In the genomic region with DNA sequence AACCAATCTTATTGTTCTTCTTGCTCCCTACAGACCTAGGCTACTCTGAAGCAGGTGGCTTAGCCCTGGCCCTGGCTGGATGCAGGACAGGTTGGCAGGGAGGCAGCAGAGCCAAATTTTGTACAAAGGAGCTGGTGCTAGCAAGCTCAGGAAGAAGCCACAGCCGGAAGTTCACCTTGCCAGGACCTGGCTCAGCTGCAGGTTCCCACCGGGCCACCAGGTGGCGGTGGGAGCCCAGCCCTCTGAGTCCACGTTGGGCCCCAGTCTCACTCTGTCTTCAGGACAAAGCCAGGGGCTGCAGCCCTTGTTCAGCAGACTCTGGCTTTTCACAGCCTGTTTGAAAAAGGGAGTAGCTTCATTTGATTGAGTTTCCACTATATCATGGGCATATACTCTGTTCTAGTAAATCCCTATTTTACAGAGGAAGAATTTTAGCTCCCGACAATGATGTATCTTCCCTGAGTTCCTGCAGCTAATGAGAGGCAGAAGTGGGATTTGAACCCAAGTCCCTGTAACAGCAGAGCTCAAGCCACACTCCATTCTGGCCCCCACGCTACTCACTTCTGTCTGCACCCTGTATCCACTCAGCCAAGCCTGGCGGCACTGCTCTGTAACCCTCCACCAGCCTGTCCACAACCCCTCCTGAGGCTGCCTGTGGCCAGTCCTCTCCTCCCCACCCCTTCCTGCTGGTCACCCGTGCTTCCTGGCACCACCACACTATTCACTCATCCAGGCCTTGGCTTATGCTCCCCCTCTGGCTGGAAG, we compare ENCODE assay signal across 1 cellular context.
TF ChIP-seq lines count a peak whose summit lies in the region.

No MANE protein-coding gene starts in this region.

TF ChIP-seq in GM12878, 131 proteins besides CTCF, POLR2A, EP300 and RAD21 (continued from another document and continues in another):
- TF ChIP-seq, protein P1, sequence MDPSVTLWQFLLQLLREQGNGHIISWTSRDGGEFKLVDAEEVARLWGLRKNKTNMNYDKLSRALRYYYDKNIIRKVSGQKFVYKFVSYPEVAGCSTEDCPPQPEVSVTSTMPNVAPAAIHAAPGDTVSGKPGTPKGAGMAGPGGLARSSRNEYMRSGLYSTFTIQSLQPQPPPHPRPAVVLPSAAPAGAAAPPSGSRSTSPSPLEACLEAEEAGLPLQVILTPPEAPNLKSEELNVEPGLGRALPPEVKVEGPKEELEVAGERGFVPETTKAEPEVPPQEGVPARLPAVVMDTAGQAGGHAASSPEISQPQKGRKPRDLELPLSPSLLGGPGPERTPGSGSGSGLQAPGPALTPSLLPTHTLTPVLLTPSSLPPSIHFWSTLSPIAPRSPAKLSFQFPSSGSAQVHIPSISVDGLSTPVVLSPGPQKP (IDR thresholded peaks at IDR 0.05; ENCODE audit: low read depth, low read length) = peak; percentile 75
- TF ChIP-seq NR2C1 (IDR thresholded peaks at IDR 0.05) (no peak), RELA (IDR thresholded peaks at IDR 0.05; ENCODE audit: borderline replicate concordance, partially characterized antibody) (no peak), FOXK2 (IDR thresholded peaks at IDR 0.05) (no peak), PML (IDR thresholded peaks at IDR 0.05; ENCODE audit: low read length) (no peak), MTA3 (IDR thresholded peaks at IDR 0.05; ENCODE audit: borderline replicate concordance, low read length) (no peak), IKZF1 (conservative IDR thresholded peaks at IDR 0.05) (no peak), ESRRA (IDR thresholded peaks at IDR 0.05; ENCODE audit: low read length) (no peak), PAX8 (IDR thresholded peaks at IDR 0.05) (no peak), SREBF1 (IDR thresholded peaks at IDR 0.05; ENCODE audit: low read length) (no peak), ATF7 (IDR thresholded peaks at IDR 0.05; ENCODE audit: low read depth) (no peak), RUNX3 (IDR thresholded peaks at IDR 0.05; ENCODE audit: low read length) (no peak), NBN (IDR thresholded peaks at IDR 0.05) (no peak), SIN3A (IDR thresholded peaks at IDR 0.05; ENCODE audit: low read depth, low read length) (no peak), MXI1 (IDR thresholded peaks at IDR 0.05; ENCODE audit: low read depth, low read length) (no peak), HDAC2 (IDR thresholded peaks at IDR 0.05) (no peak), BACH1 (IDR thresholded peaks at IDR 0.05; ENCODE audit: borderline replicate concordance) (no peak), RBBP5 (conservative IDR thresholded peaks at IDR 0.05) (no peak), HCFC1 (IDR thresholded peaks at IDR 0.05; ENCODE audit: low read length) (no peak), SUPT20H (IDR thresholded peaks at IDR 0.05; ENCODE audit: borderline replicate concordance, control insufficient read depth, low read depth, low read length) (no peak), CBX5 (IDR thresholded peaks at IDR 0.05; ENCODE audit: low read depth) (no peak), CBX3 (IDR thresholded peaks at IDR 0.05; ENCODE audit: borderline replicate concordance, low read depth) (no peak), POLR2AphosphoS2 (IDR thresholded peaks at IDR 0.05; ENCODE audit: low read depth, low read length) (no peak), NR2C2 (IDR thresholded peaks at IDR 0.05; ENCODE audit: borderline replicate concordance, control insufficient read depth, insufficient read length, low read depth) (no peak), ASH2L (IDR thresholded peaks at IDR 0.05; ENCODE audit: borderline replicate concordance, low read depth) (no peak), CREB1 (IDR thresholded peaks at IDR 0.05; ENCODE audit: low read depth) (no peak), SMAD1 (IDR thresholded peaks at IDR 0.05; ENCODE audit: low read depth, partially characterized antibody) (no peak), BRCA1 (IDR thresholded peaks at IDR 0.05; ENCODE audit: low read depth, low read length) (no peak), TBL1XR1 (IDR thresholded peaks at IDR 0.05; ENCODE audit: low read depth, low read length) (0 out of 2 replicates have a peak, but pooled peaks have one; percentile 35), MEF2A (IDR thresholded peaks at IDR 0.05; ENCODE audit: insufficient read depth, low read depth, low read length) (no peak), JUND (IDR thresholded peaks at IDR 0.05; ENCODE audit: low read depth, low read length) (no peak), FOS (IDR thresholded peaks at IDR 0.05; ENCODE audit: borderline replicate concordance, extremely low read depth, insufficient read length) (no peak)
- TF ChIP-seq, protein P2, sequence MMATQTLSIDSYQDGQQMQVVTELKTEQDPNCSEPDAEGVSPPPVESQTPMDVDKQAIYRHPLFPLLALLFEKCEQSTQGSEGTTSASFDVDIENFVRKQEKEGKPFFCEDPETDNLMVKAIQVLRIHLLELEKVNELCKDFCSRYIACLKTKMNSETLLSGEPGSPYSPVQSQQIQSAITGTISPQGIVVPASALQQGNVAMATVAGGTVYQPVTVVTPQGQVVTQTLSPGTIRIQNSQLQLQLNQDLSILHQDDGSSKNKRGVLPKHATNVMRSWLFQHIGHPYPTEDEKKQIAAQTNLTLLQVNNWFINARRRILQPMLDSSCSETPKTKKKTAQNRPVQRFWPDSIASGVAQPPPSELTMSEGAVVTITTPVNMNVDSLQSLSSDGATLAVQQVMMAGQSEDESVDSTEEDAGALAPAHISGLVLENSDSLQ (IDR thresholded peaks at IDR 0.05) = no peak
- TF ChIP-seq, protein P3, sequence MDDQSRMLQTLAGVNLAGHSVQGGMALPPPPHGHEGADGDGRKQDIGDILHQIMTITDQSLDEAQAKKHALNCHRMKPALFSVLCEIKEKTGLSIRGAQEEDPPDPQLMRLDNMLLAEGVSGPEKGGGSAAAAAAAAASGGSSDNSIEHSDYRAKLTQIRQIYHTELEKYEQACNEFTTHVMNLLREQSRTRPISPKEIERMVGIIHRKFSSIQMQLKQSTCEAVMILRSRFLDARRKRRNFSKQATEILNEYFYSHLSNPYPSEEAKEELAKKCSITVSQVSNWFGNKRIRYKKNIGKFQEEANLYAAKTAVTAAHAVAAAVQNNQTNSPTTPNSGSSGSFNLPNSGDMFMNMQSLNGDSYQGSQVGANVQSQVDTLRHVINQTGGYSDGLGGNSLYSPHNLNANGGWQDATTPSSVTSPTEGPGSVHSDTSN (IDR thresholded peaks at IDR 0.05; ENCODE audit: insufficient replicate concordance, low read depth, low read length) = no peak
- TF ChIP-seq, protein P4, sequence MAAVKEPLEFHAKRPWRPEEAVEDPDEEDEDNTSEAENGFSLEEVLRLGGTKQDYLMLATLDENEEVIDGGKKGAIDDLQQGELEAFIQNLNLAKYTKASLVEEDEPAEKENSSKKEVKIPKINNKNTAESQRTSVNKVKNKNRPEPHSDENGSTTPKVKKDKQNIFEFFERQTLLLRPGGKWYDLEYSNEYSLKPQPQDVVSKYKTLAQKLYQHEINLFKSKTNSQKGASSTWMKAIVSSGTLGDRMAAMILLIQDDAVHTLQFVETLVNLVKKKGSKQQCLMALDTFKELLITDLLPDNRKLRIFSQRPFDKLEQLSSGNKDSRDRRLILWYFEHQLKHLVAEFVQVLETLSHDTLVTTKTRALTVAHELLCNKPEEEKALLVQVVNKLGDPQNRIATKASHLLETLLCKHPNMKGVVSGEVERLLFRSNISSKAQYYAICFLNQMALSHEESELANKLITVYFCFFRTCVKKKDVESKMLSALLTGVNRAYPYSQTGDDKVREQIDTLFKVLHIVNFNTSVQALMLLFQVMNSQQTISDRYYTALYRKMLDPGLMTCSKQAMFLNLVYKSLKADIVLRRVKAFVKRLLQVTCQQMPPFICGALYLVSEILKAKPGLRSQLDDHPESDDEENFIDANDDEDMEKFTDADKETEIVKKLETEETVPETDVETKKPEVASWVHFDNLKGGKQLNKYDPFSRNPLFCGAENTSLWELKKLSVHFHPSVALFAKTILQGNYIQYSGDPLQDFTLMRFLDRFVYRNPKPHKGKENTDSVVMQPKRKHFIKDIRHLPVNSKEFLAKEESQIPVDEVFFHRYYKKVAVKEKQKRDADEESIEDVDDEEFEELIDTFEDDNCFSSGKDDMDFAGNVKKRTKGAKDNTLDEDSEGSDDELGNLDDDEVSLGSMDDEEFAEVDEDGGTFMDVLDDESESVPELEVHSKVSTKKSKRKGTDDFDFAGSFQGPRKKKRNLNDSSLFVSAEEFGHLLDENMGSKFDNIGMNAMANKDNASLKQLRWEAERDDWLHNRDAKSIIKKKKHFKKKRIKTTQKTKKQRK (IDR thresholded peaks at IDR 0.05; ENCODE audit: low read depth, low read length) = no peak
- TF ChIP-seq, protein P5, sequence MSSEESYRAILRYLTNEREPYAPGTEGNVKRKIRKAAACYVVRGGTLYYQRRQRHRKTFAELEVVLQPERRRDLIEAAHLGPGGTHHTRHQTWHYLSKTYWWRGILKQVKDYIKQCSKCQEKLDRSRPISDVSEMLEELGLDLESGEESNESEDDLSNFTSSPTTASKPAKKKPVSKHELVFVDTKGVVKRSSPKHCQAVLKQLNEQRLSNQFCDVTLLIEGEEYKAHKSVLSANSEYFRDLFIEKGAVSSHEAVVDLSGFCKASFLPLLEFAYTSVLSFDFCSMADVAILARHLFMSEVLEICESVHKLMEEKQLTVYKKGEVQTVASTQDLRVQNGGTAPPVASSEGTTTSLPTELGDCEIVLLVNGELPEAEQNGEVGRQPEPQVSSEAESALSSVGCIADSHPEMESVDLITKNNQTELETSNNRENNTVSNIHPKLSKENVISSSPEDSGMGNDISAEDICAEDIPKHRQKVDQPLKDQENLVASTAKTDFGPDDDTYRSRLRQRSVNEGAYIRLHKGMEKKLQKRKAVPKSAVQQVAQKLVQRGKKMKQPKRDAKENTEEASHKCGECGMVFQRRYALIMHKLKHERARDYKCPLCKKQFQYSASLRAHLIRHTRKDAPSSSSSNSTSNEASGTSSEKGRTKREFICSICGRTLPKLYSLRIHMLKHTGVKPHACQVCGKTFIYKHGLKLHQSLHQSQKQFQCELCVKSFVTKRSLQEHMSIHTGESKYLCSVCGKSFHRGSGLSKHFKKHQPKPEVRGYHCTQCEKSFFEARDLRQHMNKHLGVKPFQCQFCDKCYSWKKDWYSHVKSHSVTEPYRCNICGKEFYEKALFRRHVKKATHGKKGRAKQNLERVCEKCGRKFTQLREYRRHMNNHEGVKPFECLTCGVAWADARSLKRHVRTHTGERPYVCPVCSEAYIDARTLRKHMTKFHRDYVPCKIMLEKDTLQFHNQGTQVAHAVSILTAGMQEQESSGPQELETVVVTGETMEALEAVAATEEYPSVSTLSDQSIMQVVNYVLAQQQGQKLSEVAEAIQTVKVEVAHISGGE (CRISPR knock-in tag; IDR thresholded peaks at IDR 0.05) = no peak
- TF ChIP-seq, protein P6, sequence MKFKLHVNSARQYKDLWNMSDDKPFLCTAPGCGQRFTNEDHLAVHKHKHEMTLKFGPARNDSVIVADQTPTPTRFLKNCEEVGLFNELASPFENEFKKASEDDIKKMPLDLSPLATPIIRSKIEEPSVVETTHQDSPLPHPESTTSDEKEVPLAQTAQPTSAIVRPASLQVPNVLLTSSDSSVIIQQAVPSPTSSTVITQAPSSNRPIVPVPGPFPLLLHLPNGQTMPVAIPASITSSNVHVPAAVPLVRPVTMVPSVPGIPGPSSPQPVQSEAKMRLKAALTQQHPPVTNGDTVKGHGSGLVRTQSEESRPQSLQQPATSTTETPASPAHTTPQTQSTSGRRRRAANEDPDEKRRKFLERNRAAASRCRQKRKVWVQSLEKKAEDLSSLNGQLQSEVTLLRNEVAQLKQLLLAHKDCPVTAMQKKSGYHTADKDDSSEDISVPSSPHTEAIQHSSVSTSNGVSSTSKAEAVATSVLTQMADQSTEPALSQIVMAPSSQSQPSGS (IDR thresholded peaks at IDR 0.05; ENCODE audit: low read length) = no peak
- TF ChIP-seq, protein P7, sequence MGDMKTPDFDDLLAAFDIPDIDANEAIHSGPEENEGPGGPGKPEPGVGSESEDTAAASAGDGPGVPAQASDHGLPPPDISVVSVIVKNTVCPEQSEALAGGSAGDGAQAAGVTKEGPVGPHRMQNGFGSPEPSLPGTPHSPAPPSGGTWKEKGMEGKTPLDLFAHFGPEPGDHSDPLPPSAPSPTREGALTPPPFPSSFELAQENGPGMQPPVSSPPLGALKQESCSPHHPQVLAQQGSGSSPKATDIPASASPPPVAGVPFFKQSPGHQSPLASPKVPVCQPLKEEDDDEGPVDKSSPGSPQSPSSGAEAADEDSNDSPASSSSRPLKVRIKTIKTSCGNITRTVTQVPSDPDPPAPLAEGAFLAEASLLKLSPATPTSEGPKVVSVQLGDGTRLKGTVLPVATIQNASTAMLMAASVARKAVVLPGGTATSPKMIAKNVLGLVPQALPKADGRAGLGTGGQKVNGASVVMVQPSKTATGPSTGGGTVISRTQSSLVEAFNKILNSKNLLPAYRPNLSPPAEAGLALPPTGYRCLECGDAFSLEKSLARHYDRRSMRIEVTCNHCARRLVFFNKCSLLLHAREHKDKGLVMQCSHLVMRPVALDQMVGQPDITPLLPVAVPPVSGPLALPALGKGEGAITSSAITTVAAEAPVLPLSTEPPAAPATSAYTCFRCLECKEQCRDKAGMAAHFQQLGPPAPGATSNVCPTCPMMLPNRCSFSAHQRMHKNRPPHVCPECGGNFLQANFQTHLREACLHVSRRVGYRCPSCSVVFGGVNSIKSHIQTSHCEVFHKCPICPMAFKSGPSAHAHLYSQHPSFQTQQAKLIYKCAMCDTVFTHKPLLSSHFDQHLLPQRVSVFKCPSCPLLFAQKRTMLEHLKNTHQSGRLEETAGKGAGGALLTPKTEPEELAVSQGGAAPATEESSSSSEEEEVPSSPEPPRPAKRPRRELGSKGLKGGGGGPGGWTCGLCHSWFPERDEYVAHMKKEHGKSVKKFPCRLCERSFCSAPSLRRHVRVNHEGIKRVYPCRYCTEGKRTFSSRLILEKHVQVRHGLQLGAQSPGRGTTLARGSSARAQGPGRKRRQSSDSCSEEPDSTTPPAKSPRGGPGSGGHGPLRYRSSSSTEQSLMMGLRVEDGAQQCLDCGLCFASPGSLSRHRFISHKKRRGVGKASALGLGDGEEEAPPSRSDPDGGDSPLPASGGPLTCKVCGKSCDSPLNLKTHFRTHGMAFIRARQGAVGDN (IDR thresholded peaks at IDR 0.05) = no peak
- TF ChIP-seq, protein P8, sequence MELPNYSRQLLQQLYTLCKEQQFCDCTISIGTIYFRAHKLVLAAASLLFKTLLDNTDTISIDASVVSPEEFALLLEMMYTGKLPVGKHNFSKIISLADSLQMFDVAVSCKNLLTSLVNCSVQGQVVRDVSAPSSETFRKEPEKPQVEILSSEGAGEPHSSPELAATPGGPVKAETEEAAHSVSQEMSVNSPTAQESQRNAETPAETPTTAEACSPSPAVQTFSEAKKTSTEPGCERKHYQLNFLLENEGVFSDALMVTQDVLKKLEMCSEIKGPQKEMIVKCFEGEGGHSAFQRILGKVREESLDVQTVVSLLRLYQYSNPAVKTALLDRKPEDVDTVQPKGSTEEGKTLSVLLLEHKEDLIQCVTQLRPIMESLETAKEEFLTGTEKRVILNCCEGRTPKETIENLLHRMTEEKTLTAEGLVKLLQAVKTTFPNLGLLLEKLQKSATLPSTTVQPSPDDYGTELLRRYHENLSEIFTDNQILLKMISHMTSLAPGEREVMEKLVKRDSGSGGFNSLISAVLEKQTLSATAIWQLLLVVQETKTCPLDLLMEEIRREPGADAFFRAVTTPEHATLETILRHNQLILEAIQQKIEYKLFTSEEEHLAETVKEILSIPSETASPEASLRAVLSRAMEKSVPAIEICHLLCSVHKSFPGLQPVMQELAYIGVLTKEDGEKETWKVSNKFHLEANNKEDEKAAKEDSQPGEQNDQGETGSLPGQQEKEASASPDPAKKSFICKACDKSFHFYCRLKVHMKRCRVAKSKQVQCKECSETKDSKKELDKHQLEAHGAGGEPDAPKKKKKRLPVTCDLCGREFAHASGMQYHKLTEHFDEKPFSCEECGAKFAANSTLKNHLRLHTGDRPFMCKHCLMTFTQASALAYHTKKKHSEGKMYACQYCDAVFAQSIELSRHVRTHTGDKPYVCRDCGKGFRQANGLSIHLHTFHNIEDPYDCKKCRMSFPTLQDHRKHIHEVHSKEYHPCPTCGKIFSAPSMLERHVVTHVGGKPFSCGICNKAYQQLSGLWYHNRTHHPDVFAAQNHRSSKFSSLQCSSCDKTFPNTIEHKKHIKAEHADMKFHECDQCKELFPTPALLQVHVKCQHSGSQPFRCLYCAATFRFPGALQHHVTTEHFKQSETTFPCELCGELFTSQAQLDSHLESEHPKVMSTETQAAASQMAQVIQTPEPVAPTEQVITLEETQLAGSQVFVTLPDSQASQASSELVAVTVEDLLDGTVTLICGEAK (IDR thresholded peaks at IDR 0.05; ENCODE audit: borderline replicate concordance) = no peak
